In the genomic region with DNA sequence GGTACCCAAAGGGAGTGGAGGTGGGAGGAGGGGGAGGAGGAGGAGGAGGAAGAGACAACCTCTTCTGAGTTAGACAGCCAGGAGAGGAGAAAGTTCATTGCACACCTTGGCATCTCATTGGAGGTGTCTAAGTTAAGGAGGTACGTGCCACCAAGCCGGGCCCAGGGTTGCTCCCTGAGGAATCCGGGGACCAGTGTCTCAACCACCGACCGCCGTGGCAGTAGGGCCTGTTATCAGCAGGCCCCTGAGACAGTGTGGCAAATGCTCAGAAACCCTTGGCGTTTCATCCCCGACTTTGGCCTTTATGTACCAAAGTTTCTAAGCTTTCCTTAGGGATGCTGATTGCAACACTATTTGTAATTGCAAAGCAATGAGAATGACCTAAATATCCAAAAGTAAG, we compare ENCODE assay signal across 16 cellular contexts.
DNase-seq lines count a peak whose midpoint lies in the region; ATAC-seq and TF ChIP-seq lines count a peak whose summit lies in the region.
"Had no signal": no experiment of that assay in that cellular context is flagged by ENCODE, and none has a peak within 500 bp of the region (broad histone marks: within the 10 kb centered on the region; RNA-seq: fewer than 3 reads in every experiment).

No MANE protein-coding gene starts in this region.

- H3K36me3 Mint-ChIP-seq in immature natural killer cell = peaks cover 0 to 3% (median 0%) of the 10 kb centered on the region in 3 donors
- H3K36me3 Mint-ChIP-seq in osteocyte (ENCODE audit: unreplicated experiment) = peaks cover 10% of the 10 kb centered on the region

- TF ChIP-seq POLR2A in gastrocnemius medialis (IDR thresholded peaks at IDR 0.05) = no peak

- no peak overlapping the region for H3K4me3 ChIP-seq in right atrium auricular region
- H3K4me3 ChIP-seq in gastrocnemius medialis = no peak overlapping the region
- H3K4me3 ChIP-seq in A673 (ENCODE audit: low read depth, low read length, poor library complexity, severe bottlenecking) = no peak overlapping the region

- H3K27ac ChIP-seq in right atrium auricular region = peak overlapping the region; percentile 88 to 94
- H3K27ac ChIP-seq in gastrocnemius medialis = peak overlapping the region; percentile 90 to 99 (median 96)
- no peak overlapping the region for H3K27ac ChIP-seq in A673 (ENCODE audit: low read depth, low read length, poor library complexity, severe bottlenecking)

- H3K27me3 ChIP-seq in right atrium auricular region (no peaks in the 10 kb centered on the region), gastrocnemius medialis (no peaks in the 10 kb centered on the region), A673 (replicated peaks; ENCODE audit: insufficient read depth, low read depth, low read length, poor library complexity) (no peaks in the 10 kb centered on the region)

- peaks cover 0 to 75% of the 10 kb centered on the region in 2 donors for H3K4me1 ChIP-seq in right atrium auricular region
- peaks cover 88% of the 10 kb centered on the region in 2 donors for H3K4me1 ChIP-seq in gastrocnemius medialis
- H3K4me1 ChIP-seq in A673 (ENCODE audit: insufficient read depth, low read length, poor library complexity, severe bottlenecking) = no peaks in the 10 kb centered on the region

- intact Hi-C loops in left cardiac atrium (cut with DNase I) = loop anchor here in 1 of 2 donors (5.0 kb wide), 1 partner anchor 56 kb away; no protein-coding TSS in a partner anchor
- intact Hi-C loops in gastrocnemius medialis (cut with DNase I; ENCODE audit: low total_unique reads) = no loop called here
- intact Hi-C loops in A673 (cut with micrococcal nuclease; ENCODE audit: unreplicated experiment) = no loop called here

- ATAC-seq in left cardiac atrium (no peak), gastrocnemius medialis (no peak)

- H3K27me3 Mint-ChIP-seq in immature natural killer cell (ENCODE audit: low read depth in 3 of 3) (peaks cover 2 to 6% (median 3%) of the 10 kb centered on the region in 3 donors), osteocyte (ENCODE audit: unreplicated experiment) (peaks cover 7% of the 10 kb centered on the region)
- H3K27me3 Mint-ChIP-seq: CD4-positive, CD25-positive, alpha-beta regulatory T cell had no signal

- CTCF ChIA-PET in A673 (lab: Charles Lee) = no interaction called here

- H3K9me3 Mint-ChIP-seq in immature natural killer cell = no peaks in the 10 kb centered on the region
- no peaks in the 10 kb centered on the region for H3K9me3 Mint-ChIP-seq in osteocyte (ENCODE audit: unreplicated experiment)

- DNase-seq in right atrium auricular region (ENCODE audit: low spot score) = no peak
- DNase-seq in left cardiac atrium = no peak
- DNase-seq in immature natural killer cell = no peak
- no peak for DNase-seq in gastrocnemius medialis
- no peak for DNase-seq in osteocyte (ENCODE audit: extremely low spot score, unreplicated experiment)
- DNase-seq in A673 (ENCODE audit: low spot score) = no peak
- DNase-seq in KG1 (lab: John Stamatoyannopoulos, UW) = no peak
- DNase-seq: ACHN; Calu3; CD4-positive, CD25-positive, alpha-beta regulatory T cell; DND-41; GDM1; HCEC 1CT; IMR-90; NCI-H2029 treated with DMSO at 0.1 percent for 48 hours; NCI-H524 had no signal

- peak overlapping the region in 4 of 6 donors; percentile 57 to 70 (median 62) for H3K27ac Mint-ChIP-seq in immature natural killer cell
- no peak overlapping the region for H3K27ac Mint-ChIP-seq in osteocyte (ENCODE audit: unreplicated experiment)
- H3K27ac Mint-ChIP-seq: CD4-positive, CD25-positive, alpha-beta regulatory T cell had no signal

- peaks cover 40 to 77% of the 10 kb centered on the region in 2 donors for H3K4me1 Mint-ChIP-seq in immature natural killer cell
- H3K4me1 Mint-ChIP-seq in osteocyte (ENCODE audit: unreplicated experiment) = peaks cover 29% of the 10 kb centered on the region

- TF ChIP-seq CTCF in right atrium auricular region (IDR thresholded peaks at IDR 0.05) = no peak
- no peak for TF ChIP-seq CTCF in gastrocnemius medialis (IDR thresholded peaks at IDR 0.05 in 4 of 5, conservative IDR thresholded peaks at IDR 0.05 in 1 of 5)
- TF ChIP-seq CTCF in osteocyte (IDR thresholded peaks at IDR 0.05) = no peak
- no peak for TF ChIP-seq CTCF in A673 (conservative IDR thresholded peaks at IDR 0.05; ENCODE audit: low read depth, low read length)

- H3K4me3 Mint-ChIP-seq in immature natural killer cell (no peak overlapping the region), osteocyte (ENCODE audit: unreplicated experiment) (no peak overlapping the region)
- H3K4me3 Mint-ChIP-seq: CD4-positive, CD25-positive, alpha-beta regulatory T cell had no signal

- BruUV-seq in A673 (replicated peaks; lab: Mats Ljungman, UMichigan) = no TSS peak

- H3K36me3 ChIP-seq in right atrium auricular region = peaks cover 24% of the 10 kb centered on the region
- peaks cover 0 to 21% of the 10 kb centered on the region in 2 donors for H3K36me3 ChIP-seq in gastrocnemius medialis
- H3K36me3 ChIP-seq in A673 (ENCODE audit: insufficient read depth, low read length, poor library complexity, severe bottlenecking) = no peaks in the 10 kb centered on the region

- POLR2A ChIA-PET in A673 (lab: Charles Lee; ENCODE audit: low non-redundant PET) = no interaction called here

- in situ Hi-C loops in gastrocnemius medialis (cut with MboI; ENCODE audit: low sequenced_read_pairs in 4 of 4) = no loop called here

- H3K9me3 ChIP-seq in right atrium auricular region (no peaks in the 10 kb centered on the region), gastrocnemius medialis (no peaks in the 10 kb centered on the region), A673 (ENCODE audit: low read depth, low read length, poor library complexity, severe bottlenecking) (no peaks in the 10 kb centered on the region)
